22 cellular contexts compared by ENCODE assay signal in the genomic region with DNA sequence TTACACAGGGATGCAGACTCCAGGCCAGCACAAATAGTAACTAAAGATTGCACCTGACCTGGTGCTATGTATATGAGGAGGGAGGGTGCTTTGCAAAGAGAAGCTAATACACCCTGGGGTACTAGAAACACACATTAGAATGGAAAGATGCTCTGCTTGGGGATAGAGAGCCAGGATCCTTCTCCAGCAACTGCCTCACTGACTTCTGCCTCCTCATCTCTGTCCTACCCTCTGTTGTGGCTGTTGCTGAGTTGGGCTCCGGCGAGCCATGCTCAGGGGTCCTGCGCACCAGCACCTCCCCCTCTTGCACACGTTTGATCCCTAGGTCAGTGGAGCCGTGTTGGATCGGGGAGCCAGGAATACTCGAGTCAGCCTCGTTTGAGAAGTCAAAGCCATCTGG.
"Had no signal": no experiment of that assay in that cellular context is flagged by ENCODE, and none has a peak within 500 bp of the region (broad histone marks: within the 10 kb centered on the region; RNA-seq: fewer than 3 reads in every experiment).

No MANE protein-coding gene starts in this region.

- ATAC-seq: effector memory CD8-positive, alpha-beta T cell; gastrocnemius medialis; left lobe of liver; lower lobe of right lung; stimulated activated naive B cell treated with anti-CD40 and anti-IgM and Interleukin-4, amounts not matched to agents 10 μg/mL and 1 μg/mL and 100 μg/mL, for 72 hours had no signal

- H3K27ac Mint-ChIP-seq: effector memory CD8-positive, alpha-beta T cell; nephron; stimulated activated naive B cell treated with anti-CD40 and anti-IgM and Interleukin-4, amounts not matched to agents 10 μg/mL and 1 μg/mL and 100 μg/mL, for 72 hours had no signal

- H3K9me3 ChIP-seq: esophagus muscularis mucosa, gastrocnemius medialis, heart right ventricle, lower lobe of right lung, neutrophil, sigmoid colon, stomach, thoracic aorta, transverse colon had no signal

- H3K27me3 Mint-ChIP-seq: effector memory CD8-positive, alpha-beta T cell; naive B cell; stimulated activated naive B cell treated with anti-CD40 and anti-IgM and Interleukin-4, amounts not matched to agents 10 μg/mL and 1 μg/mL and 100 μg/mL, for 72 hours had no signal

- DNase-seq: effector memory CD8-positive, alpha-beta T cell; gastrocnemius medialis; heart right ventricle; hypothalamus; islet precursor cell; lower lobe of right lung; mesenchymal stem cell; naive B cell; sigmoid colon; stimulated activated CD4-positive, alpha-beta T cell treated with anti-CD3 and anti-CD28 coated beads, Interleukin-2, amount 100 ng/mL, for 24 hours; stimulated activated CD4-positive, alpha-beta T cell treated with anti-CD3 and anti-CD28 coated beads, Interleukin-4, amount 100 ng/mL, for 4 hours; stimulated activated naive B cell treated with anti-CD40 and anti-IgM and Interleukin-4, amounts not matched to agents 10 μg/mL and 1 μg/mL and 100 μg/mL, for 72 hours; stomach; substantia nigra; transverse colon had no signal

- H3K4me3 Mint-ChIP-seq: effector memory CD8-positive, alpha-beta T cell; naive B cell; nephron; stimulated activated naive B cell treated with anti-CD40 and anti-IgM and Interleukin-4, amounts not matched to agents 10 μg/mL and 1 μg/mL and 100 μg/mL, for 72 hours had no signal

- H3K9me3 Mint-ChIP-seq: effector memory CD8-positive, alpha-beta T cell; naive B cell; nephron; stimulated activated naive B cell treated with anti-CD40 and anti-IgM and Interleukin-4, amounts not matched to agents 10 μg/mL and 1 μg/mL and 100 μg/mL, for 72 hours had no signal

- H3K27ac ChIP-seq: epithelial cell of prostate, esophagus muscularis mucosa, gastrocnemius medialis, heart right ventricle, lower lobe of right lung, neutrophil, sigmoid colon, skin epidermis, stomach, thoracic aorta, transverse colon had no signal

- H3K27me3 ChIP-seq: esophagus muscularis mucosa, gastrocnemius medialis, heart right ventricle, neutrophil, sigmoid colon, stomach, transverse colon had no signal

- H3K4me3 ChIP-seq: esophagus muscularis mucosa, gastrocnemius medialis, heart right ventricle, lower lobe of right lung, sigmoid colon, skin epidermis, stomach, thoracic aorta, transverse colon had no signal

- H3K4me1 ChIP-seq: gastrocnemius medialis, lower lobe of right lung, sigmoid colon, transverse colon had no signal

- H3K4me1 Mint-ChIP-seq: naive B cell; nephron; stimulated activated naive B cell treated with anti-CD40 and anti-IgM and Interleukin-4, amounts not matched to agents 10 μg/mL and 1 μg/mL and 100 μg/mL, for 72 hours had no signal
